Comparison of ENCODE assay signal across 24 cellular contexts in the genomic region with DNA sequence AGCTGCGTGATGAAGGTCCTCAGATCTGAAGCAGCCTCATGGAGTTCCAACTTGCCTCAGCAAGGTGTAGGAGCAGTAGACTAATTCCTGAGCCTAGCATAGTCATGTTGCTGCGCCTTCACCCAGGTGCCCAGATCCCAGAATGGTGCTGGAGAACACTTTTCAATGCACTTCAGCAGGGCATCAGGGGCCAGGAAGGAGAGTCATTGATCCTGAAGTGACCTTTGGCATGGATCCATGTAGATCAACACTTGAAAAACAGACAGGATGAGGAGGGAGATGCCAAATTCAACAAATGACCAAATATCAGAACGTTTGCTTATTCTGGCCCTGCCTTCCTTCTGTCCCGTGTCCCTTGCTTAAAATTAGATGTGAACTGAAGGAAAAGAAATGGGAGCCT.
DNase-seq lines count a peak whose midpoint lies in the region; ATAC-seq and TF ChIP-seq lines count a peak whose summit lies in the region.
"Had no signal": no experiment of that assay in that cellular context is flagged by ENCODE, and none has a peak within 500 bp of the region (broad histone marks: within the 10 kb centered on the region; RNA-seq: fewer than 3 reads in every experiment).

No MANE protein-coding gene starts in this region.

- in situ Hi-C loops in HAP-1 (cut with MboI; ENCODE audit: low sequenced_read_pairs) = no loop called here

- no peak overlapping the region for H2AFZ ChIP-seq in osteoblast (ENCODE audit: low read length)
- H2AFZ ChIP-seq: GM23248 had no signal

- H4K20me1 ChIP-seq in osteoblast (ENCODE audit: insufficient read depth, low read length) = no peaks in the 10 kb centered on the region

- H3K36me3 ChIP-seq in osteoblast (ENCODE audit: insufficient read depth, low read length) (no peaks in the 10 kb centered on the region), HAP-1 (replicated peaks) (no peaks in the 10 kb centered on the region)
- H3K36me3 ChIP-seq: esophagus muscularis mucosa, stomach, thyroid gland, vagina had no signal

- no peaks in the 10 kb centered on the region for H3K9me3 ChIP-seq in osteoblast (ENCODE audit: low read depth, low read length)
- no peaks in the 10 kb centered on the region for H3K9me3 ChIP-seq in HAP-1
- H3K9me3 ChIP-seq: esophagus muscularis mucosa, stomach, thyroid gland, vagina had no signal

- ATAC-seq in HG03469 (IDR thresholded peaks at IDR 0.05; ENCODE audit: unreplicated experiment) = no peak
- ATAC-seq: activated CD8-positive, alpha-beta memory T cell treated with anti-CD3 and anti-CD28 coated beads, Interleukin-2, amount 10 ng/mL, durations not matched to agents 7 days and 5 days had no signal

- H3K4me3 ChIP-seq in osteoblast (ENCODE audit: insufficient read depth, low read length) (no peak overlapping the region), HAP-1 (no peak overlapping the region)
- H3K4me3 ChIP-seq: coronary artery, esophagus muscularis mucosa, GM23248, stomach, thyroid gland, vagina had no signal

- peak overlapping the region; percentile 45 for H3K27ac ChIP-seq in osteoblast (ENCODE audit: low read depth, low read length)
- H3K27ac ChIP-seq: coronary artery, esophagus muscularis mucosa, GM23248, stomach, thyroid gland, vagina had no signal

- peak; percentile 82 for DNase-seq in DMS53 (lab: John Stamatoyannopoulos, UW)
- peak; percentile 82 for DNase-seq in NCI-H2029 (lab: John Stamatoyannopoulos, UW)
- DNase-seq in dermis blood vessel endothelial cell = peak; percentile 81
- no peak for DNase-seq in osteoblast (ENCODE audit: insufficient read length, low spot score, missing footprints)
- DNase-seq in stimulated activated CD4-positive, alpha-beta T cell treated with anti-CD3 and anti-CD28 coated beads, Interleukin-4, amount 100 ng/mL, for 1 hour = no peak
- no peak for DNase-seq in activated effector memory CD4-positive, alpha-beta T cell treated with Interleukin-2 at 50 U/mL for 16 hours
- DNase-seq in HAP-1 (ENCODE audit: low spot score in 2 of 2) = no peak
- DNase-seq: activated CD4-positive, alpha-beta T cell treated with anti-CD3 and anti-CD28 coated beads, Interleukin-2, amount 10 ng/mL, durations not matched to agents 24 days and 14 days; activated CD8-positive, alpha-beta memory T cell treated with anti-CD3 and anti-CD28 coated beads, Interleukin-2, amount 10 ng/mL, durations not matched to agents 7 days and 5 days; activated naive CD4-positive, alpha-beta T cell treated with anti-CD3 and anti-CD28 coated beads for 36 hours; activated T-cell treated with anti-CD3 and anti-CD28 coated beads, Interleukin-2, amount 50 U/mL, for 48 hours; mesendoderm; NCI-H1092 treated with DMSO at 0.1 percent for 48 hours; NCI-H2081; NCI-H2227 treated with DMSO at 0.1 percent for 48 hours; NCI-H82; stimulated activated CD8-positive, alpha-beta memory T cell treated with anti-CD3 and anti-CD28 coated beads, Interleukin-4, amount 100 ng/mL, for 48 hours; stomach; thyroid gland had no signal

- H3K4me1 ChIP-seq in osteoblast (ENCODE audit: insufficient read depth, low read length) (peaks cover 47% of the 10 kb centered on the region), HAP-1 (no peaks in the 10 kb centered on the region; the same call in none of the 2 replicates)
- H3K4me1 ChIP-seq: esophagus muscularis mucosa, thyroid gland, vagina had no signal

- H3K27me3 ChIP-seq in osteoblast (ENCODE audit: insufficient read depth, low read length) (no peaks in the 10 kb centered on the region), HAP-1 (ENCODE audit: low read depth) (no peaks in the 10 kb centered on the region; the same call in 1 of the 2 replicates)
- H3K27me3 ChIP-seq: esophagus muscularis mucosa, stomach, thyroid gland, vagina had no signal

- H3K4me2 ChIP-seq in osteoblast (ENCODE audit: insufficient read depth, low read length) = no peak overlapping the region

- no peaks in the 10 kb centered on the region for H3K79me2 ChIP-seq in osteoblast (ENCODE audit: insufficient read depth, low read length)

- TF ChIP-seq CTCF in osteoblast (IDR thresholded peaks at IDR 0.05; ENCODE audit: extremely low read depth, low read depth, low read length) = no peak

Comparison
In these comparisons a context has a peak if more than half of its experiments do, and no peak if none do; other contexts are left out.
1. DNase-seq: peak in DMS53 (single experiment), NCI-H2029 (single experiment) and dermis blood vessel endothelial cell (single experiment); none in osteoblast (single experiment), stimulated activated CD4-positive, alpha-beta T cell treated with anti-CD3 and anti-CD28 coated beads, Interleukin-4, amount 100 ng/mL, for 1 hour (single experiment), activated effector memory CD4-positive, alpha-beta T cell treated with Interleukin-2 at 50 U/mL for 16 hours (single experiment) and HAP-1 (0 of 2).